1 cellular context compared by ENCODE assay signal in genomic region chr20:45768479-45768878, GRCh38.
TF ChIP-seq lines count a peak whose summit lies in the region.

No MANE protein-coding gene starts in this region.

TF ChIP-seq in WTC11, 78 proteins besides CTCF, POLR2A, EP300 and RAD21 (continued from another document):
- TF ChIP-seq ZNF532 (CRISPR knock-in tag; IDR thresholded peaks at IDR 0.05; ENCODE audit: borderline replicate concordance): no peak
- no peak for TF ChIP-seq ZNF121 (CRISPR knock-in tag; IDR thresholded peaks at IDR 0.05)
- TF ChIP-seq FOXP1 (CRISPR knock-in tag; IDR thresholded peaks at IDR 0.05; ENCODE audit: borderline replicate concordance): no peak
- TF ChIP-seq ATF1 (CRISPR knock-in tag; IDR thresholded peaks at IDR 0.05): no peak
